ENCODE assay signal across 9 cellular contexts in the genomic region with DNA sequence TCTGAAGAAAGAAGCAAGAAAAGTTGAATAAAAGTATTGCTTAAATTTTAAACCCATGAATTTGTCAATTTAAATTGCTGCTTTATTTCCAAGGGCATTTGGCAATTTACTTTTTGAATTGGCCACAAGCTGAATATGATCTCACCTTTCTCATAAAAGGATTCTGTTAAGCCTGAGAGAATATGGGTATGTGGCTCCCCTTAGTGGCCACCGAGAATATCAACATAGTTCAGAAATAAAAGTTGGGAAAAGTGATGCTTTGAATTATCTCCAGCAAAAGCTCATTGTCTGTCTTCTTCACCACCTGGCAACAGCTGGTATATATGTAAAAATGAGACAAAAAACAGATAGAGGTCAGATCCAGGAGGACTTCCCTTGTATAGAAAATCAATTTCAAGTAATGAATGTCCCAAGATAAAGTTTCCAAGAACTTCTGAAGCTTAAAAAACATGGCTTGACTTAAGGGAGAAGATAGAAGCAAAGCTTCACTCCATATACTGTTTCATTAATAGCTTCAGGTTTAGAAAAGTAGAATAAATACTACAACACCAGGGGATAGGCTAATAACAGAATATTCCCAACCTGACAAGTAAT.
DNase-seq lines count a peak whose midpoint lies in the region; ATAC-seq, FAIRE-seq and TF ChIP-seq lines count a peak whose summit lies in the region.
"Had no signal": no experiment of that assay in that cellular context is flagged by ENCODE, and none has a peak within 500 bp of the region (broad histone marks: within the 10 kb centered on the region; RNA-seq: fewer than 3 reads in every experiment).

No MANE protein-coding gene starts in this region.

- H3K4me1 Mint-ChIP-seq in activated CD8-positive, alpha-beta T cell treated with anti-CD3 and anti-CD28 coated beads for 36 hours (ENCODE audit: low read depth): no peaks in the 10 kb centered on the region
- H3K4me1 Mint-ChIP-seq: activated naive CD8-positive, alpha-beta T cell treated with anti-CD3 and anti-CD28 coated beads, Interleukin-2, amount 10 ng/mL, durations not matched to agents 7 days and 5 days had no signal

- POLR2A ChIA-PET in activated CD8-positive, alpha-beta T cell treated with anti-CD3 and anti-CD28 coated beads for 36 hours (lab: Charles Lee): no interaction called here

- no peaks in the 10 kb centered on the region for H3K36me3 Mint-ChIP-seq in activated CD8-positive, alpha-beta T cell treated with anti-CD3 and anti-CD28 coated beads for 36 hours (ENCODE audit: low read depth)
- H3K36me3 Mint-ChIP-seq: activated naive CD8-positive, alpha-beta T cell treated with anti-CD3 and anti-CD28 coated beads, Interleukin-2, amount 10 ng/mL, durations not matched to agents 7 days and 5 days had no signal

- H2AFZ ChIP-seq in Loucy (ENCODE audit: low read length): no peak overlapping the region

- no peaks in the 10 kb centered on the region for H3K4me1 ChIP-seq in Loucy (ENCODE audit: insufficient read depth, low read length, poor library complexity, severe bottlenecking)

- no peak overlapping the region for H3K27ac Mint-ChIP-seq in activated CD8-positive, alpha-beta T cell treated with anti-CD3 and anti-CD28 coated beads for 36 hours
- H3K27ac Mint-ChIP-seq: activated naive CD8-positive, alpha-beta T cell treated with anti-CD3 and anti-CD28 coated beads, Interleukin-2, amount 10 ng/mL, durations not matched to agents 7 days and 5 days had no signal

- FAIRE-seq in urothelium cell line (lab: Jason Lieb, UNC): no peak

- H3K4me3 Mint-ChIP-seq in activated CD8-positive, alpha-beta T cell treated with anti-CD3 and anti-CD28 coated beads for 36 hours: no peak overlapping the region
- H3K4me3 Mint-ChIP-seq: activated naive CD8-positive, alpha-beta T cell treated with anti-CD3 and anti-CD28 coated beads, Interleukin-2, amount 10 ng/mL, durations not matched to agents 7 days and 5 days had no signal

- H3K36me3 ChIP-seq in Loucy (ENCODE audit: insufficient read depth, low read length): no peaks in the 10 kb centered on the region

- no peaks in the 10 kb centered on the region for H4K20me1 ChIP-seq in Loucy (ENCODE audit: insufficient read depth, low read length, poor library complexity, severe bottlenecking)

- no peaks in the 10 kb centered on the region for H3K27me3 Mint-ChIP-seq in activated CD8-positive, alpha-beta T cell treated with anti-CD3 and anti-CD28 coated beads for 36 hours
- H3K27me3 Mint-ChIP-seq: activated naive CD8-positive, alpha-beta T cell treated with anti-CD3 and anti-CD28 coated beads, Interleukin-2, amount 10 ng/mL, durations not matched to agents 7 days and 5 days had no signal

- no peaks in the 10 kb centered on the region for H3K27me3 ChIP-seq in Loucy (ENCODE audit: insufficient read depth, low read length, poor library complexity, severe bottlenecking)

- intact Hi-C loops in activated CD8-positive, alpha-beta T cell treated with anti-CD3 and anti-CD28 coated beads for 36 hours (cut with micrococcal nuclease): loop anchor here (10.0 kb wide), 1 partner anchor 210 kb away; no protein-coding TSS in a partner anchor

- no peaks in the 10 kb centered on the region for H3K9me2 ChIP-seq in Loucy (replicated peaks; ENCODE audit: low read depth, low read length)

- no peak overlapping the region for H3K4me3 ChIP-seq in Loucy (ENCODE audit: low read length, poor library complexity, severe bottlenecking)

- no peak overlapping the region for H3K4me2 ChIP-seq in Loucy (ENCODE audit: low read depth, low read length, poor library complexity, severe bottlenecking)

- H3F3A ChIP-seq in Loucy (ENCODE audit: low read depth): 0 out of 2 replicates have a peak, but pooled peaks cover 3% of the 10 kb centered on the region

- DNase-seq in NOMO-1 (lab: John Stamatoyannopoulos, UW; ENCODE audit: unreplicated experiment in 2 of 2) (peak; percentile 10 to 40), NOMO-1 treated with dmso at 0.1 percent for 144 hours (lab: John Stamatoyannopoulos, UW; ENCODE audit: unreplicated experiment) (no peak), inferior parietal cortex (ENCODE audit: extremely low spot score) (peak; percentile 65), urothelium cell line (ENCODE audit: low spot score) (peak; percentile 40), NCI-H128 (lab: John Stamatoyannopoulos, UW; ENCODE audit: unreplicated experiment) (no peak)
- peak; percentile 24 for DNase-seq in activated CD8-positive, alpha-beta T cell treated with anti-CD3 and anti-CD28 coated beads for 36 hours
- DNase-seq: activated naive CD8-positive, alpha-beta T cell treated with anti-CD3 and anti-CD28 coated beads, Interleukin-2, amount 10 ng/mL, durations not matched to agents 7 days and 5 days had no signal

- no peak overlapping the region for H3K9ac ChIP-seq in Loucy (ENCODE audit: low read depth, low read length, poor library complexity, severe bottlenecking)

- peak; percentile 91 for TF ChIP-seq CTCF in Loucy (conservative IDR thresholded peaks at IDR 0.05; ENCODE audit: low read length)
- TF ChIP-seq CTCF in activated CD8-positive, alpha-beta T cell treated with anti-CD3 and anti-CD28 coated beads for 36 hours (IDR thresholded peaks at IDR 0.05): peak; percentile 48

- ATAC-seq in GM21786 (IDR thresholded peaks at IDR 0.05; ENCODE audit: unreplicated experiment): peak; percentile 63
- no peak for ATAC-seq in activated CD8-positive, alpha-beta T cell treated with anti-CD3 and anti-CD28 coated beads for 36 hours

- H3K79me2 ChIP-seq in Loucy (ENCODE audit: insufficient read depth, low read length): no peaks in the 10 kb centered on the region

- H3K9me3 ChIP-seq in Loucy (ENCODE audit: insufficient read depth, low read depth, low read length): no peaks in the 10 kb centered on the region

- CTCF ChIA-PET in activated CD8-positive, alpha-beta T cell treated with anti-CD3 and anti-CD28 coated beads for 36 hours (lab: Charles Lee): interaction anchor here (0.9 to 1.5 kb wide), 5 partner anchors 9 to 213 kb away, joined by 3 to 5 read pairs (median 4); no protein-coding TSS in a partner anchor

- no peaks in the 10 kb centered on the region for H3K9me3 Mint-ChIP-seq in activated CD8-positive, alpha-beta T cell treated with anti-CD3 and anti-CD28 coated beads for 36 hours
- H3K9me3 Mint-ChIP-seq: activated naive CD8-positive, alpha-beta T cell treated with anti-CD3 and anti-CD28 coated beads, Interleukin-2, amount 10 ng/mL, durations not matched to agents 7 days and 5 days had no signal

Comparison
In these comparisons a context has a peak if more than half of its experiments do, and no peak if none do; other contexts are left out.
1. DNase-seq: peak in NOMO-1 (2 of 2), activated CD8-positive, alpha-beta T cell treated with anti-CD3 and anti-CD28 coated beads for 36 hours (single experiment), inferior parietal cortex (single experiment) and urothelium cell line (single experiment); none in NOMO-1 treated with dmso at 0.1 percent for 144 hours (single experiment) and NCI-H128 (single experiment).